Comparison of ENCODE assay signal across 16 cellular contexts in the genomic region with DNA sequence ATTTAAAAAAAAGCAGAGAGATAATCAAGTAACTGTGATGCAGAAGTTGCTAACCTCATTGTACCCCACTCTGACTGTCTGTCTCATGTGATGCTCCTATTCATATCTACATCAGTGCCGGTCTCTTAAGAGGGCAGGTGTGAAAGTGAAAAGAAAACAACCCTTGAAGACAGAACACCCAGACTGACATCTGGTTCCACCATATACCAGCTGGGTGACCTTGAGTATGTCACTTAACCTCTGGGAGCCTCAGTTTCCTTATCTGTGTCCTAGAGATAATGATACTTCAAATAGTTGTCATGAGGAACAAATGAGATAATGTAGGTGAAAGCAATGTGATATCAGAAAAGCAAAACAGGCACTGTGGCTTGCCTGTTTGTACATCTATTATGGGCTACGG.
DNase-seq lines count a peak whose midpoint lies in the region; ATAC-seq, FAIRE-seq and TF ChIP-seq lines count a peak whose summit lies in the region.
"Had no signal": no experiment of that assay in that cellular context is flagged by ENCODE, and none has a peak within 500 bp of the region (broad histone marks: within the 10 kb centered on the region; RNA-seq: fewer than 3 reads in every experiment).

No MANE protein-coding gene starts in this region.

- H3K79me2 ChIP-seq in K562 (ENCODE audit: control insufficient read depth, insufficient read depth, low read length) = no peaks in the 10 kb centered on the region
- H3K79me2 ChIP-seq in MM.1S (ENCODE audit: low read length) = no peaks in the 10 kb centered on the region

- no peak for TF ChIP-seq RAD21 in K562 (CRISPR knock-in tag; conservative IDR thresholded peaks at IDR 0.05 in 1 of 2, IDR thresholded peaks at IDR 0.05 in 1 of 2)

- H3K36me3 ChIP-seq in K562 (ENCODE audit: control insufficient read depth, insufficient read depth, low read length) (no peaks in the 10 kb centered on the region), psoas muscle (ENCODE audit: insufficient read depth in 1 of 2, low read depth in 1 of 2) (no peaks in the 10 kb centered on the region), MM.1S (replicated peaks; ENCODE audit: insufficient read depth, low read length) (no peaks in the 10 kb centered on the region)
- H3K36me3 ChIP-seq: gastrocnemius medialis had no signal

- H3K4me3 ChIP-seq in K562 (no peak overlapping the region), psoas muscle (no peak overlapping the region), MM.1S (ENCODE audit: low read length) (no peak overlapping the region)
- H3K4me3 ChIP-seq: gastrocnemius medialis had no signal

- intact Hi-C loops in K562 (cut with micrococcal nuclease) (no loop called here), psoas muscle (cut with DNase I) (no loop called here)

- in situ Hi-C loops in K562 (cut with MboI) = no loop called here

- no TSS peak for BruUV-seq in K562 (replicated peaks; lab: Mats Ljungman, UMichigan)

- no peak for FAIRE-seq in K562 (lab: Jason Lieb, UNC)

- DNase-seq in K562 (ENCODE audit: extremely low read depth in 1 of 4, low spot score in 3 of 4) (no peak), psoas muscle (no peak), MM.1S (no peak)
- no peak for DNase-seq in stimulated activated CD8-positive, alpha-beta memory T cell treated with anti-CD3 and anti-CD28 coated beads, Interleukin-4, amount 100 ng/mL, for 48 hours
- DNase-seq: activated CD8-positive, alpha-beta T cell treated with anti-CD3 and anti-CD28 coated beads, Interleukin-2, amount 10 ng/mL, durations not matched to agents 7 days and 5 days; amniotic stem cell; DMS79; gastrocnemius medialis; KBM-7; naive thymus-derived CD8-positive, alpha-beta T cell; NCI-H1105 treated with DMSO at 0.1 percent for 48 hours; NCI-H526 had no signal

- CTCF ChIA-PET in K562 (lab: Yijun Ruan, JAX; ENCODE audit: low intra/inter-chr PET ratio) = no interaction called here

- ATAC-seq in GM18907 (IDR thresholded peaks at IDR 0.05; ENCODE audit: unreplicated experiment) (peak; percentile 71), GM21447 (IDR thresholded peaks at IDR 0.05; ENCODE audit: unreplicated experiment) (peak; percentile 42), HG03175 (IDR thresholded peaks at IDR 0.05; ENCODE audit: unreplicated experiment) (peak; percentile 53), K562 (no peak), GM18870 (IDR thresholded peaks at IDR 0.05; ENCODE audit: unreplicated experiment) (no peak), psoas muscle (no peak)
- ATAC-seq: activated CD8-positive, alpha-beta T cell treated with anti-CD3 and anti-CD28 coated beads, Interleukin-2, amount 10 ng/mL, durations not matched to agents 7 days and 5 days; gastrocnemius medialis; naive thymus-derived CD8-positive, alpha-beta T cell had no signal

- no peaks in the 10 kb centered on the region for H3K9me1 ChIP-seq in K562 (ENCODE audit: control insufficient read depth, insufficient read depth, low read length)

- H3K27me3 ChIP-seq in K562 (ENCODE audit: control insufficient read depth in 2 of 2, insufficient read depth in 2 of 2, low read length in 2 of 2) (no peaks in the 10 kb centered on the region), psoas muscle (ENCODE audit: insufficient read depth in 3 of 3, low read length in 2 of 3) (no peaks in the 10 kb centered on the region), MM.1S (replicated peaks; ENCODE audit: insufficient read depth, low read length) (no peaks in the 10 kb centered on the region)
- H3K27me3 ChIP-seq: gastrocnemius medialis had no signal

- no peak for TF ChIP-seq EP300 in K562 (IDR thresholded peaks at IDR 0.05; ENCODE audit: low read length)

- no peak overlapping the region for H3K4me2 ChIP-seq in K562 (ENCODE audit: insufficient read depth, low read length)
- no peak overlapping the region for H3K4me2 ChIP-seq in MM.1S (ENCODE audit: low read depth, low read length)

- POLR2A ChIA-PET in K562 (lab: Yijun Ruan, JAX) = no interaction called here

- H2AFZ ChIP-seq in K562 (ENCODE audit: low read depth, low read length) (no peak overlapping the region), MM.1S (ENCODE audit: low read length) (no peak overlapping the region)

- H3K9me2 ChIP-seq in MM.1S (replicated peaks; ENCODE audit: insufficient read depth, low read length) = no peaks in the 10 kb centered on the region

- TF ChIP-seq POLR2A in K562 (conservative IDR thresholded peaks at IDR 0.05) = no peak

- H3K27ac ChIP-seq in K562 (ENCODE audit: extremely low read depth, low read depth, low read length) (no peak overlapping the region), psoas muscle (no peak overlapping the region), MM.1S (ENCODE audit: low read length) (no peak overlapping the region)
- H3K27ac ChIP-seq: gastrocnemius medialis had no signal

- WGBS in K562 (ENCODE audit: insufficient coverage, low coverage, missing lambda C conversion rate) = 29% methylated on average over 2 of the region's 2 CpGs
- 86 to 93% (median 86%) methylated on average over 2 of the region's 2 CpGs for WGBS in psoas muscle, 3 donors

- H3K4me1 ChIP-seq in K562 (replicated peaks in 1 of 2; ENCODE audit: control insufficient read depth in 2 of 2, insufficient read depth in 2 of 2, low read length in 2 of 2) (peaks cover 0 to 7% of the 10 kb centered on the region in 2 experiments; a peak in 3 of 5 replicates), psoas muscle (no peaks in the 10 kb centered on the region), MM.1S (ENCODE audit: low read length) (peaks cover 14% of the 10 kb centered on the region)
- H3K4me1 ChIP-seq: gastrocnemius medialis had no signal

- no peaks in the 10 kb centered on the region for H3F3A ChIP-seq in MM.1S (ENCODE audit: insufficient read depth, low read length)

- H3K9me3 ChIP-seq in K562 (replicated peaks; ENCODE audit: control insufficient read depth, insufficient read depth, low read depth, low read length) (no peaks in the 10 kb centered on the region), psoas muscle (no peaks in the 10 kb centered on the region), MM.1S (replicated peaks; ENCODE audit: insufficient read depth, low read length) (no peaks in the 10 kb centered on the region)
- H3K9me3 ChIP-seq: gastrocnemius medialis had no signal

- H3K9ac ChIP-seq in K562 (ENCODE audit: insufficient read depth in 1 of 2, low read depth in 2 of 2, low read length in 2 of 2) (no peak overlapping the region), MM.1S (ENCODE audit: low read length) (no peak overlapping the region)

- no peak for TF ChIP-seq CTCF in K562 (IDR thresholded peaks at IDR 0.05 in 2 of 3, conservative IDR thresholded peaks at IDR 0.05 in 1 of 3; ENCODE audit: insufficient read depth in 2 of 3, low read depth in 1 of 3, low read length in 3 of 3)
- no peak for TF ChIP-seq CTCF in psoas muscle (IDR thresholded peaks at IDR 0.05)
- TF ChIP-seq CTCF in MM.1S (IDR thresholded peaks at IDR 0.05; ENCODE audit: low read length) = no peak

- H4K20me1 ChIP-seq in K562 (replicated peaks; ENCODE audit: control insufficient read depth, insufficient read depth, low read length) (peaks cover 6% of the 10 kb centered on the region), MM.1S (ENCODE audit: insufficient read depth, low read length) (no peaks in the 10 kb centered on the region)

TF ChIP-seq in K562, 482 proteins besides CTCF, POLR2A, EP300 and RAD21:
- TF ChIP-seq CBFA2T3 (IDR thresholded peaks at IDR 0.05) (peak; percentile 62), ZNF212 (CRISPR knock-in tag; IDR thresholded peaks at IDR 0.05) (no peak), JUND (IDR thresholded peaks at IDR 0.05; ENCODE audit: borderline replicate concordance, low read depth, low read length) (no peak), JUND (tag; IDR thresholded peaks at IDR 0.05; ENCODE audit: borderline replicate concordance, low read depth, low read length) (no peak), NFYB (IDR thresholded peaks at IDR 0.05; ENCODE audit: extremely low read depth, insufficient read length) (no peak), ZNF586 (CRISPR knock-in tag; conservative IDR thresholded peaks at IDR 0.05) (no peak), MAFG (tag; conservative IDR thresholded peaks at IDR 0.05) (no peak), CBFA2T2 (conservative IDR thresholded peaks at IDR 0.05) (peak; percentile 46; the same call in 1 of the 2 replicates), CREB1 (IDR thresholded peaks at IDR 0.05) (no peak), CREB1 (CRISPR knock-in tag; IDR thresholded peaks at IDR 0.05) (no peak), ZBTB1 (CRISPR knock-in tag; IDR thresholded peaks at IDR 0.05; ENCODE audit: borderline replicate concordance, low read depth) (no peak), FOXJ3 (CRISPR knock-in tag; IDR thresholded peaks at IDR 0.05) (no peak), HNRNPH1 (optimal IDR thresholded peaks at IDR 0.05; ENCODE audit: low read depth, low read length) (no peak), GTF2A2 (tag; IDR thresholded peaks at IDR 0.05) (no peak), XRCC5 (IDR thresholded peaks at IDR 0.05; ENCODE audit: low read depth, low read length) (no peak)
- TF ChIP-seq, protein P1, sequence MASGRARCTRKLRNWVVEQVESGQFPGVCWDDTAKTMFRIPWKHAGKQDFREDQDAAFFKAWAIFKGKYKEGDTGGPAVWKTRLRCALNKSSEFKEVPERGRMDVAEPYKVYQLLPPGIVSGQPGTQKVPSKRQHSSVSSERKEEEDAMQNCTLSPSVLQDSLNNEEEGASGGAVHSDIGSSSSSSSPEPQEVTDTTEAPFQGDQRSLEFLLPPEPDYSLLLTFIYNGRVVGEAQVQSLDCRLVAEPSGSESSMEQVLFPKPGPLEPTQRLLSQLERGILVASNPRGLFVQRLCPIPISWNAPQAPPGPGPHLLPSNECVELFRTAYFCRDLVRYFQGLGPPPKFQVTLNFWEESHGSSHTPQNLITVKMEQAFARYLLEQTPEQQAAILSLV (tag; IDR thresholded peaks at IDR 0.05) = no peak

Comparison
In these comparisons a context has a peak if more than half of its experiments do, and no peak if none do; other contexts are left out.
1. ATAC-seq: peak in GM18907 (single experiment), GM21447 (single experiment) and HG03175 (single experiment); none in K562 (single experiment), GM18870 (single experiment) and psoas muscle (0 of 4).